Comparison of ENCODE assay signal across 4 cellular contexts in the genomic region with DNA sequence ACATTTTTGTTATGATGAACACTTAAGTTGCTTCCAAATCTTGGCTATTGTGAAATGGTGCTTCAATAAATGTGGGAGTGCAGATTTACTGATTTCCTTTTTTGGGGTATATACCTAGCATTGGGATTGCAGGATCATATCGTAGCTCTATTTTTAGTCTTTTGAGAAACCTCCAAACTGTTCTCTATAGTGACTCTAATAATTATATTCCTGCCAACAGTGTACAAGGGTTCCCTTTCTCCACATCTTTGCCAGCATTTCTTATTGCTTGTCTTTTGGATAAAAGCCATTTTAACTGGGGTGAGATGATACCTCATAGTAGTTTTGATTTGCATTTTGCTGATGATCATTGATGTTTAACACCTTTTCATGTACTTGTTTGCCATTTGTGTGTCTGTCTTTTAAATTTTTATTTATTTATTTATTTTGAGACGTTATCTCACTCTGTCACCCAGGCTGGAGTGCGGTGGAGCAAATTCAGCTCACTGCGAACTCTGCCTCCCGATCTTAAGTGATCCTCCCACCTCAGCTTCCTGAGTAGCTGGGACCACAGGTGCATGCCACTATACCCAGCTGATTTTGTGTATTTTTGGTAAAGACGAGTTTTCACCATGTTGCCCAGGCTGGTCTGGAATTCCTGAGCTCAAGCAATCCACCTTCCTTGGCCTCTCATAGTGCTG.
"Had no signal": no experiment of that assay in that cellular context is flagged by ENCODE, and none has a peak within 500 bp of the region (broad histone marks: within the 10 kb centered on the region; RNA-seq: fewer than 3 reads in every experiment).

No MANE protein-coding gene starts in this region.

- DNase-seq: H9, HCEC 1CT, IMR-90 had no signal

- ATAC-seq: GM23338 had no signal

- H3K4me3 ChIP-seq: GM23338 had no signal
